In genomic region chr20:47973519-47974233, GRCh38 we compare ENCODE assay signal across 20 cellular contexts.
DNase-seq lines count a peak whose midpoint lies in the region; ATAC-seq, FAIRE-seq and TF ChIP-seq lines count a peak whose summit lies in the region.
"Had no signal": no experiment of that assay in that cellular context is flagged by ENCODE, and none has a peak within 500 bp of the region (broad histone marks: within the 10 kb centered on the region; RNA-seq: fewer than 3 reads in every experiment).

No MANE protein-coding gene starts in this region.

- H3K4me3 Mint-ChIP-seq in astrocyte (ENCODE audit: unreplicated experiment), result no peak overlapping the region
- no peak overlapping the region for H3K4me3 Mint-ChIP-seq in mesothelial cell of epicardium
- H3K4me3 Mint-ChIP-seq: B cell; effector memory CD8-positive, alpha-beta T cell; stimulated activated effector memory CD8-positive, alpha-beta T cell treated with anti-CD3 and anti-CD28 coated beads, Interleukin-12 subunit alpha, Interleukin-12 subunit beta, amount 100 ng/mL, for 72 hours had no signal

- H3K27ac Mint-ChIP-seq in astrocyte (ENCODE audit: unreplicated experiment), result no peak overlapping the region
- no peak overlapping the region for H3K27ac Mint-ChIP-seq in mesothelial cell of epicardium
- H3K27ac Mint-ChIP-seq: activated T-helper 2 cell treated with anti-CD3 and anti-CD28 coated beads, Interferon-gamma antibody, Interleukin-2, Interleukin-4, amounts not matched to agents 10 μg/mL and 5 μg/mL and 100 μg/mL, durations not matched to agents 14 hours and 24 hours and 36 hours; B cell; effector memory CD8-positive, alpha-beta T cell; stimulated activated effector memory CD8-positive, alpha-beta T cell treated with anti-CD3 and anti-CD28 coated beads, Interleukin-12 subunit alpha, Interleukin-12 subunit beta, amount 100 ng/mL, for 72 hours had no signal

- H3K4me3 ChIP-seq in H7 (ENCODE audit: insufficient read depth, low read depth, low read length) (no peak overlapping the region), astrocyte (ENCODE audit: insufficient read depth, low read depth, low read length) (no peak overlapping the region), gastrocnemius medialis (no peak overlapping the region)
- H3K4me3 ChIP-seq: ovary had no signal

- no peak for FAIRE-seq in astrocyte (lab: Jason Lieb, UNC)
- FAIRE-seq: G401.6 had no signal

- TF ChIP-seq CTCF in astrocyte (IDR thresholded peaks at IDR 0.05; ENCODE audit: insufficient read depth, low read depth, low read length) (no peak), gastrocnemius medialis (IDR thresholded peaks at IDR 0.05 in 4 of 5, conservative IDR thresholded peaks at IDR 0.05 in 1 of 5) (no peak), mesothelial cell of epicardium (IDR thresholded peaks at IDR 0.05; ENCODE audit: unreplicated experiment) (no peak)

- DNase-seq in H7 (peak; percentile 78), astrocyte (ENCODE audit: low read depth) (peak; percentile 40), left lobe of liver (ENCODE audit: low spot score) (no peak), gastrocnemius medialis (no peak), NCI-H2029 (lab: John Stamatoyannopoulos, UW) (no peak), cortex of kidney (lab: John Stamatoyannopoulos, UW) (no peak), GM03348 (ENCODE audit: low spot score) (no peak), mesothelial cell of epicardium (ENCODE audit: low spot score in 2 of 2, unreplicated experiment in 2 of 2) (no peak)
- DNase-seq: activated CD4-positive, alpha-beta T cell treated with anti-CD3 and anti-CD28 coated beads, Interleukin-2, amount 50 U/mL, for 48 hours; effector memory CD8-positive, alpha-beta T cell; NCI-H1417; NCI-H510A; ovary; RPMI8226; stimulated activated CD4-positive, alpha-beta T cell treated with anti-CD3 and anti-CD28 coated beads, Interleukin-4, amount 100 ng/mL, for 1 hour; T-helper 9 cell had no signal

- H3K79me2 ChIP-seq in astrocyte (ENCODE audit: insufficient read depth, low read length), result no peaks in the 10 kb centered on the region

- H4K20me1 ChIP-seq in astrocyte (ENCODE audit: insufficient read depth, low read length), result no peaks in the 10 kb centered on the region

- H3K4me1 ChIP-seq in astrocyte (ENCODE audit: insufficient read depth, low read length), result peaks cover 8% of the 10 kb centered on the region
- no peaks in the 10 kb centered on the region for H3K4me1 ChIP-seq in gastrocnemius medialis

- H3K27me3 Mint-ChIP-seq in astrocyte (ENCODE audit: low read depth, unreplicated experiment) (peaks cover 17% of the 10 kb centered on the region), mesothelial cell of epicardium (ENCODE audit: low read depth) (peaks cover 5% of the 10 kb centered on the region)
- H3K27me3 Mint-ChIP-seq: B cell had no signal

- peak overlapping the region; percentile 18 for H3K9ac ChIP-seq in astrocyte (ENCODE audit: low read length)

- no peak overlapping the region for H3K27ac ChIP-seq in astrocyte (ENCODE audit: low read depth, low read length)
- peak overlapping the region in 3 of 4 donors; percentile 55 to 77 (median 67) for H3K27ac ChIP-seq in gastrocnemius medialis
- H3K27ac ChIP-seq: ovary had no signal

- peak; percentile 48 for ATAC-seq in left lobe of liver
- peak; percentile 54 to 68 for ATAC-seq in gastrocnemius medialis
- ATAC-seq: effector memory CD8-positive, alpha-beta T cell; stimulated activated effector memory CD8-positive, alpha-beta T cell treated with anti-CD3 and anti-CD28 coated beads, Interleukin-12 subunit alpha, Interleukin-12 subunit beta, amount 100 ng/mL, for 72 hours had no signal

- peak overlapping the region; percentile 41 for H2AFZ ChIP-seq in astrocyte (ENCODE audit: low read depth, low read length)

- intact Hi-C loops in gastrocnemius medialis (cut with DNase I; ENCODE audit: low total_unique reads), result no loop called here

- H3K9me3 ChIP-seq in astrocyte (ENCODE audit: insufficient read depth, low read depth, low read length) (no peaks in the 10 kb centered on the region), gastrocnemius medialis (no peaks in the 10 kb centered on the region)
- H3K9me3 ChIP-seq: ovary had no signal

- no peaks in the 10 kb centered on the region for H3K27me3 ChIP-seq in H7 (ENCODE audit: control insufficient read depth, insufficient read depth, low read length)
- no peaks in the 10 kb centered on the region for H3K27me3 ChIP-seq in astrocyte (ENCODE audit: insufficient read depth, low read length)
- no peaks in the 10 kb centered on the region for H3K27me3 ChIP-seq in gastrocnemius medialis
- H3K27me3 ChIP-seq: ovary had no signal

- H3K4me1 Mint-ChIP-seq in astrocyte (ENCODE audit: low read depth, unreplicated experiment) (peaks cover 23% of the 10 kb centered on the region), mesothelial cell of epicardium (peaks cover 33% of the 10 kb centered on the region)

- H3K9me3 Mint-ChIP-seq in astrocyte (ENCODE audit: unreplicated experiment) (no peaks in the 10 kb centered on the region), mesothelial cell of epicardium (no peaks in the 10 kb centered on the region)
- H3K9me3 Mint-ChIP-seq: activated T-helper 2 cell treated with anti-CD3 and anti-CD28 coated beads, Interferon-gamma antibody, Interleukin-2, Interleukin-4, amounts not matched to agents 10 μg/mL and 5 μg/mL and 100 μg/mL, durations not matched to agents 14 hours and 24 hours and 36 hours; effector memory CD8-positive, alpha-beta T cell; stimulated activated effector memory CD8-positive, alpha-beta T cell treated with anti-CD3 and anti-CD28 coated beads, Interleukin-12 subunit alpha, Interleukin-12 subunit beta, amount 100 ng/mL, for 72 hours had no signal

- peak overlapping the region; percentile 60 for H3K4me2 ChIP-seq in astrocyte (ENCODE audit: low read length)

- in situ Hi-C loops in gastrocnemius medialis (cut with MboI; ENCODE audit: low sequenced_read_pairs in 4 of 4), result no loop called here

- no peaks in the 10 kb centered on the region for H3K36me3 ChIP-seq in H7 (replicated peaks; ENCODE audit: control insufficient read depth, insufficient read depth, low read length)
- no peaks in the 10 kb centered on the region for H3K36me3 ChIP-seq in astrocyte (ENCODE audit: insufficient read depth, low read length)
- no peaks in the 10 kb centered on the region for H3K36me3 ChIP-seq in gastrocnemius medialis
- H3K36me3 ChIP-seq: ovary had no signal

- no peak for TF ChIP-seq POLR2A in gastrocnemius medialis (IDR thresholded peaks at IDR 0.05)

- H3K36me3 Mint-ChIP-seq in astrocyte (ENCODE audit: low read depth, unreplicated experiment) (no peaks in the 10 kb centered on the region), mesothelial cell of epicardium (no peaks in the 10 kb centered on the region)
- H3K36me3 Mint-ChIP-seq: stimulated activated effector memory CD8-positive, alpha-beta T cell treated with anti-CD3 and anti-CD28 coated beads, Interleukin-12 subunit alpha, Interleukin-12 subunit beta, amount 100 ng/mL, for 72 hours had no signal

Comparison
In these comparisons a context has a peak if more than half of its experiments do, and no peak if none do; other contexts are left out.
1. DNase-seq: peak in H7 (single experiment) and astrocyte (single experiment); none in left lobe of liver (single experiment), gastrocnemius medialis (0 of 2), NCI-H2029 (single experiment), cortex of kidney (single experiment), GM03348 (single experiment) and mesothelial cell of epicardium (0 of 2).